Comparison of ENCODE assay signal across 12 cellular contexts in genomic region chr7:128867842-128868623, GRCh38. TPM values are rescaled to one million over a fixed set of nuclear protein-coding genes. Genes with fewer than 3 reads are reported as not detected.
DNase-seq lines count a peak whose midpoint lies in the region; ATAC-seq and TF ChIP-seq lines count a peak whose summit lies in the region.
"Had no signal": no experiment of that assay in that cellular context is flagged by ENCODE, and none has a peak within 500 bp of the region (broad histone marks: within the 10 kb centered on the region; RNA-seq: fewer than 3 reads in every experiment).

No MANE protein-coding gene starts in this region.

- DNase-seq in Calu3, result no peak
- peak; percentile 83 for DNase-seq in NCI-H1105 treated with DMSO at 0.1 percent for 48 hours (lab: John Stamatoyannopoulos, UW)
- DNase-seq in SHP77 (lab: John Stamatoyannopoulos, UW), result peak; percentile 71 to 72
- no peak for DNase-seq in immature natural killer cell
- DNase-seq in coronary artery (ENCODE audit: low spot score), result no peak
- DNase-seq in NCI-H446 treated with DMSO at 0.1 percent for 48 hours (lab: John Stamatoyannopoulos, UW), result no peak
- no peak for DNase-seq in activated naive CD8-positive, alpha-beta T cell treated with anti-CD3 and anti-CD28 coated beads for 36 hours
- DNase-seq: central memory CD4-positive, alpha-beta T cell; islet precursor cell; upper lobe of left lung had no signal

- no peak overlapping the region for H3K4me3 ChIP-seq in coronary artery

- ATAC-seq in HG02571 (IDR thresholded peaks at IDR 0.05; ENCODE audit: unreplicated experiment), result no peak

- H3K9me3 Mint-ChIP-seq in Calu3 (ENCODE audit: low read depth, unreplicated experiment), result no peaks in the 10 kb centered on the region
- H3K9me3 Mint-ChIP-seq in immature natural killer cell, result no peaks in the 10 kb centered on the region
- no peaks in the 10 kb centered on the region for H3K9me3 Mint-ChIP-seq in activated naive CD8-positive, alpha-beta T cell treated with anti-CD3 and anti-CD28 coated beads for 36 hours

- intact Hi-C loops in Calu3 (cut with micrococcal nuclease; ENCODE audit: unreplicated experiment), result loop anchor here (10.0 kb wide), 1 partner anchor 83 kb away; no protein-coding TSS in a partner anchor

- peak overlapping the region; percentile 67 for H3K4me3 Mint-ChIP-seq in Calu3 (ENCODE audit: low read depth, unreplicated experiment)
- peak overlapping the region; percentile 66 to 70 (median 67) for H3K4me3 Mint-ChIP-seq in immature natural killer cell
- no peak overlapping the region for H3K4me3 Mint-ChIP-seq in activated naive CD8-positive, alpha-beta T cell treated with anti-CD3 and anti-CD28 coated beads for 36 hours

- no peak overlapping the region for H3K27ac ChIP-seq in coronary artery
- H3K27ac ChIP-seq: upper lobe of left lung had no signal

- TF ChIP-seq CTCF in Calu3 (IDR thresholded peaks at IDR 0.05; ENCODE audit: unreplicated experiment), result no peak
- no peak for TF ChIP-seq CTCF in coronary artery (IDR thresholded peaks at IDR 0.05)

- CTCF ChIA-PET in Calu3 (lab: Charles Lee), result interaction anchor here (0.5 kb wide), 1 partner anchor 369 kb away, joined by 3 read pairs; no protein-coding TSS in a partner anchor

- H3K36me3 Mint-ChIP-seq in Calu3 (ENCODE audit: insufficient read depth, unreplicated experiment) (peaks cover 48% of the 10 kb centered on the region), immature natural killer cell (peaks cover 0 to 8% (median 4%) of the 10 kb centered on the region in 3 donors)
- H3K36me3 Mint-ChIP-seq in activated naive CD8-positive, alpha-beta T cell treated with anti-CD3 and anti-CD28 coated beads for 36 hours, result peaks cover 4% of the 10 kb centered on the region

- BruUV-seq in Calu3 (replicated peaks; lab: Mats Ljungman, UMichigan), result no TSS peak

- H3K4me1 Mint-ChIP-seq in Calu3 (ENCODE audit: low read depth, unreplicated experiment), result peaks cover 21% of the 10 kb centered on the region
- H3K4me1 Mint-ChIP-seq in immature natural killer cell, result peaks cover 28 to 33% of the 10 kb centered on the region in 2 donors
- H3K4me1 Mint-ChIP-seq in activated naive CD8-positive, alpha-beta T cell treated with anti-CD3 and anti-CD28 coated beads for 36 hours, result peaks cover 15% of the 10 kb centered on the region

- H3K27ac Mint-ChIP-seq in Calu3 (ENCODE audit: unreplicated experiment) (peak overlapping the region; percentile 23), immature natural killer cell (peak overlapping the region in 1 of 6 donors; percentile 19)
- H3K27ac Mint-ChIP-seq in activated naive CD8-positive, alpha-beta T cell treated with anti-CD3 and anti-CD28 coated beads for 36 hours, result no peak overlapping the region

- H3K27me3 Mint-ChIP-seq in Calu3 (ENCODE audit: unreplicated experiment) (peaks cover 7% of the 10 kb centered on the region), immature natural killer cell (ENCODE audit: low read depth in 3 of 3) (peaks cover under 1 to 2% (median 2%) of the 10 kb centered on the region in 3 donors)
- peaks cover 8% of the 10 kb centered on the region for H3K27me3 Mint-ChIP-seq in activated naive CD8-positive, alpha-beta T cell treated with anti-CD3 and anti-CD28 coated beads for 36 hours

RNA-seq across cellular contexts. Expression of gene ATP6V1F, which starts 5.4 kb away (rescaled TPM):
- 104 and 123 TPM in 2 replicates for total RNA-seq in Calu3 (2022)
- 100 to 1,000 TPM; 358 to 616 (median 487) TPM for polyA plus RNA-seq in immature natural killer cell
- 100 to 1,000 TPM; 125 to 127 TPM for total RNA-seq in activated naive CD8-positive, alpha-beta T cell treated with anti-CD3 and anti-CD28 coated beads for 36 hours

RNA-seq across cellular contexts. Expression of gene FLNC, which starts 37.8 kb away (rescaled TPM):
- total RNA-seq in Calu3 (2022), result 0.42 and 0.98 TPM in 2 replicates
- not detected for polyA plus RNA-seq in immature natural killer cell
- under 1 TPM; 0.12 to 0.23 TPM for total RNA-seq in activated naive CD8-positive, alpha-beta T cell treated with anti-CD3 and anti-CD28 coated beads for 36 hours

RNA-seq across cellular contexts. Expression of gene KCP, which starts 42.5 kb away (rescaled TPM):
- 6.8 and 10.6 TPM in 2 replicates for total RNA-seq in Calu3 (2022)
- polyA plus RNA-seq in immature natural killer cell, result under 1 TPM in 1 of 3 donors, not detected in 2; 0.16 TPM
- under 1 TPM; 0.10 to 0.14 TPM for total RNA-seq in activated naive CD8-positive, alpha-beta T cell treated with anti-CD3 and anti-CD28 coated beads for 36 hours
- total RNA-seq: LHCN-M2 had no signal

Comparison
In these comparisons a context has a peak if more than half of its experiments do, and no peak if none do; other contexts are left out.
1. DNase-seq: peak in NCI-H1105 treated with DMSO at 0.1 percent for 48 hours (single experiment) and SHP77 (2 of 2); none in Calu3 (single experiment), immature natural killer cell (0 of 3), coronary artery (single experiment), NCI-H446 treated with DMSO at 0.1 percent for 48 hours (single experiment) and activated naive CD8-positive, alpha-beta T cell treated with anti-CD3 and anti-CD28 coated beads for 36 hours (single experiment).